ENCODE assay signal across 18 cellular contexts in the genomic region with DNA sequence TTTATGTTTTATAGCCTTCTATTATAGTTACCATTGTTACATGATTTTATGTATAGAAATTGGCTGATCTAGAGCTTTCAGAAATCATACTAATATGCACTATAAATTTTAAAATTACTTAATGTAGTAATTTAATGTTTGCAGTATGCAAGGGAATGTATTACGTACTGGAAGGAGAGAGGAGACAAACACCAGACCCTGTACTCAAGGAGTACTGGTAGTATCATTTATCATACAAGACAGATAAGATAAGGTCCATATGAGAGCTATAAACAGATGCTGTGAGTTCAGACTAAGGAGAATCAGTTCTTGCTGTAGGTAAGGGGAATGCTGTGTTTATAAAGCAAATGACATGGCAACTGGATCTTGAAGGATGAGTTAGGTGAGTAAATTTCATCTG. TPM values are rescaled to one million over a fixed set of nuclear protein-coding genes. Genes with fewer than 3 reads are reported as not detected.
DNase-seq lines count a peak whose midpoint lies in the region; ATAC-seq and TF ChIP-seq lines count a peak whose summit lies in the region.
"Had no signal": no experiment of that assay in that cellular context is flagged by ENCODE, and none has a peak within 500 bp of the region (broad histone marks: within the 10 kb centered on the region; RNA-seq: fewer than 3 reads in every experiment).

No MANE protein-coding gene starts in this region.

- no peaks in the 10 kb centered on the region for H3K36me3 Mint-ChIP-seq in HFFc6 (ENCODE audit: low read depth)
- H3K36me3 Mint-ChIP-seq in activated naive CD4-positive, alpha-beta T cell treated with anti-CD3 and anti-CD28 coated beads, Interleukin-2, amount 50 U/mL, for 72 hours = peaks cover 4 to 8% of the 10 kb centered on the region in 2 donors
- H3K36me3 Mint-ChIP-seq: CD14-positive monocyte; stimulated activated effector memory CD8-positive, alpha-beta T cell treated with anti-CD3 and anti-CD28 coated beads, Interleukin-12 subunit alpha, Interleukin-12 subunit beta, amount 100 ng/mL, for 72 hours had no signal

- no peak for DNase-seq in HFFc6
- DNase-seq in caudate nucleus (lab: John Stamatoyannopoulos, UW) = no peak
- DNase-seq in right cardiac atrium = no peak
- DNase-seq in psoas muscle = no peak
- DNase-seq in aorta = no peak
- DNase-seq in activated naive CD4-positive, alpha-beta T cell treated with anti-CD3 and anti-CD28 coated beads, Interleukin-2, amount 50 U/mL, for 72 hours (ENCODE audit: low spot score in 2 of 2) = no peak
- DNase-seq: activated T-cell treated with anti-CD3 and anti-CD28 coated beads, Interleukin-2, amount 50 U/mL, for 48 hours; colonic mucosa; GOT3; kidney; NCI-H187 had no signal

- no peaks in the 10 kb centered on the region for H3K4me1 ChIP-seq in right cardiac atrium (ENCODE audit: control insufficient read depth, insufficient read depth, low read length)
- H3K4me1 ChIP-seq in psoas muscle = peaks cover 35% of the 10 kb centered on the region
- H3K4me1 ChIP-seq in aorta (ENCODE audit: control insufficient read depth in 1 of 2, insufficient read depth in 2 of 2, low read length in 2 of 2) = no peaks in the 10 kb centered on the region
- H3K4me1 ChIP-seq: colonic mucosa had no signal

- WGBS in right cardiac atrium = 61% methylated on average over 1 of the region's 1 CpG
- WGBS in psoas muscle, 3 donors = 37 to 75% (median 55%) methylated on average over 1 of the region's 1 CpG
- 89 to 96% methylated on average over 1 of the region's 1 CpG for WGBS in aorta, 2 donors

- peaks cover 40% of the 10 kb centered on the region for H3K4me1 Mint-ChIP-seq in HFFc6 (ENCODE audit: low read depth)

- H3K9me3 ChIP-seq in right cardiac atrium (ENCODE audit: control insufficient read depth, low read length) = no peaks in the 10 kb centered on the region
- H3K9me3 ChIP-seq in psoas muscle = no peaks in the 10 kb centered on the region
- H3K9me3 ChIP-seq in aorta (ENCODE audit: control insufficient read depth, low read length) = no peaks in the 10 kb centered on the region
- H3K9me3 ChIP-seq: colonic mucosa had no signal

- H3K27me3 ChIP-seq in right cardiac atrium (ENCODE audit: control insufficient read depth, insufficient read depth) (no peaks in the 10 kb centered on the region), psoas muscle (ENCODE audit: insufficient read depth in 3 of 3, low read length in 2 of 3) (no peaks in the 10 kb centered on the region), aorta (ENCODE audit: control insufficient read depth in 1 of 2, insufficient read depth in 2 of 2, low read length in 1 of 2) (no peaks in the 10 kb centered on the region)
- H3K27me3 ChIP-seq: colonic mucosa had no signal

- H3K9me3 Mint-ChIP-seq in HFFc6 = no peaks in the 10 kb centered on the region
- peaks cover 0 to 3% of the 10 kb centered on the region in 2 donors for H3K9me3 Mint-ChIP-seq in activated naive CD4-positive, alpha-beta T cell treated with anti-CD3 and anti-CD28 coated beads, Interleukin-2, amount 50 U/mL, for 72 hours
- H3K9me3 Mint-ChIP-seq: CD14-positive monocyte; stimulated activated effector memory CD8-positive, alpha-beta T cell treated with anti-CD3 and anti-CD28 coated beads, Interleukin-12 subunit alpha, Interleukin-12 subunit beta, amount 100 ng/mL, for 72 hours had no signal

- ATAC-seq in right cardiac atrium (no peak), psoas muscle (no peak), HG03025 (IDR thresholded peaks at IDR 0.05; ENCODE audit: low FRiP score, unreplicated experiment) (no peak), GM21717 (IDR thresholded peaks at IDR 0.05; ENCODE audit: unreplicated experiment) (no peak), aorta (ENCODE audit: low FRiP score) (no peak)
- no peak for ATAC-seq in activated naive CD4-positive, alpha-beta T cell treated with anti-CD3 and anti-CD28 coated beads, Interleukin-2, amount 50 U/mL, for 72 hours

- peak overlapping the region; percentile 85 for H3K4me3 Mint-ChIP-seq in HFFc6

- H3K27me3 Mint-ChIP-seq in HFFc6 (ENCODE audit: insufficient read depth) = no peaks in the 10 kb centered on the region

- peaks cover 0 to 7% of the 10 kb centered on the region in 2 donors for H3K36me3 ChIP-seq in psoas muscle (ENCODE audit: insufficient read depth in 1 of 2, low read depth in 1 of 2)
- peaks cover 0 to 2% of the 10 kb centered on the region in 2 donors for H3K36me3 ChIP-seq in aorta (ENCODE audit: control insufficient read depth in 1 of 2, insufficient read depth in 2 of 2, low read length in 1 of 2)
- H3K36me3 ChIP-seq: colonic mucosa had no signal

- H3K27ac ChIP-seq in caudate nucleus (ENCODE audit: low read depth, low read length) = peak overlapping the region; percentile 91
- no peak overlapping the region for H3K27ac ChIP-seq in right cardiac atrium (ENCODE audit: low read length)
- H3K27ac ChIP-seq in psoas muscle = peak overlapping the region; percentile 85
- H3K27ac ChIP-seq in aorta (ENCODE audit: low read depth in 1 of 2, low read length in 2 of 2) = no peak overlapping the region
- H3K27ac ChIP-seq: colonic mucosa, KMS-11 had no signal

- no peak for TF ChIP-seq CTCF in HFFc6 (IDR thresholded peaks at IDR 0.05)
- no peak for TF ChIP-seq CTCF in psoas muscle (IDR thresholded peaks at IDR 0.05)

- no peak overlapping the region for H3K27ac Mint-ChIP-seq in HFFc6
- no peak overlapping the region for H3K27ac Mint-ChIP-seq in activated naive CD4-positive, alpha-beta T cell treated with anti-CD3 and anti-CD28 coated beads, Interleukin-2, amount 50 U/mL, for 72 hours
- H3K27ac Mint-ChIP-seq: activated naive CD8-positive, alpha-beta T cell had no signal

- intact Hi-C loops in right cardiac atrium (cut with DNase I) (loop anchor here in 3 of 4 donors (5.0 to 10.0 kb wide), 2 partner anchors 61 to 64 kb away; no protein-coding TSS in a partner anchor), psoas muscle (cut with DNase I) (loop anchor here (2.0 to 5.0 kb wide), 2 partner anchors 61 to 64 kb away; no protein-coding TSS in a partner anchor), aorta (cut with DNase I) (loop anchor here in 1 of 2 donors (5.0 kb wide), 1 partner anchor 64 kb away; no protein-coding TSS in a partner anchor)

- H3K4me3 ChIP-seq in right cardiac atrium (ENCODE audit: low read length) (peak overlapping the region; percentile 69), psoas muscle (peak overlapping the region; percentile 65), aorta (ENCODE audit: low read length in 2 of 2) (no peak overlapping the region)

RNA-seq across cellular contexts. Expression of a gene that starts 0.8 kb away (rescaled TPM):
- total RNA-seq in HFFc6 (2021; fragmentation: NEBNext Ultra II Directional; extraction: Animal tissue kit (Norgen Biotek cat#: 25700)) = 1 to 10 TPM in 5 of 6 experiments, under 1 TPM in 1; 0.83 to 2.0 (median 1.3) TPM
- total RNA-seq in right cardiac atrium = 100 to 1,000 TPM in 2 of 4 donors, 10 to 100 TPM in 2; 78.3 to 147 (median 96.8) TPM
- 70.8 TPM for polyA plus RNA-seq in right cardiac atrium
- 10 to 100 TPM in 2 of 4 donors, 1 to 10 TPM in 2; 4.7 to 42.4 (median 19.2) TPM for total RNA-seq in psoas muscle
- polyA plus RNA-seq in psoas muscle = 1 to 10 TPM; 3.5 to 5.7 (median 5.2) TPM
- 1 to 10 TPM; 6.1 to 9.1 TPM for total RNA-seq in aorta
- polyA plus RNA-seq in aorta = 10 to 100 TPM in 1 of 2 donors, 1 to 10 TPM in 1; 1.1 to 13.0 TPM
- 1 to 10 TPM; 3.6 to 5.3 TPM for total RNA-seq in activated naive CD4-positive, alpha-beta T cell treated with anti-CD3 and anti-CD28 coated beads, Interleukin-2, amount 50 U/mL, for 72 hours

RNA-seq across cellular contexts. Expression of a gene that starts 8.9 kb away (rescaled TPM):
- total RNA-seq in HFFc6 (2021; fragmentation: NEBNext Ultra II Directional; extraction: Animal tissue kit (Norgen Biotek cat#: 25700)) = not detected
- 1 to 10 TPM in 1 of 4 donors, not detected in 3; 1.1 TPM for total RNA-seq in right cardiac atrium
- 0.20 TPM for polyA plus RNA-seq in right cardiac atrium
- under 1 TPM in 1 of 4 donors, not detected in 3; 0.48 TPM for total RNA-seq in psoas muscle
- under 1 TPM; 0.28 to 0.35 (median 0.33) TPM for polyA plus RNA-seq in psoas muscle
- total RNA-seq in aorta = under 1 TPM; 0.57 to 0.97 TPM
- polyA plus RNA-seq in aorta = not detected
- total RNA-seq in activated naive CD4-positive, alpha-beta T cell treated with anti-CD3 and anti-CD28 coated beads, Interleukin-2, amount 50 U/mL, for 72 hours = under 1 TPM in 1 of 2 donors, not detected in 1; 0.29 TPM
- total RNA-seq: activated CD8-positive, alpha-beta memory T cell treated with anti-CD3 and anti-CD28 coated beads for 36 hours; kidney had no signal
- polyA plus RNA-seq: CD14-positive monocyte had no signal

RNA-seq across cellular contexts. Expression of a gene that starts 12.2 kb away (rescaled TPM):
- 1 to 10 TPM in 4 of 6 experiments, under 1 TPM in 2; 0.83 to 1.5 (median 1.2) TPM for total RNA-seq in HFFc6 (2021; fragmentation: NEBNext Ultra II Directional; extraction: Animal tissue kit (Norgen Biotek cat#: 25700))
- total RNA-seq in right cardiac atrium = 1 to 10 TPM; 2.9 to 4.9 (median 4.5) TPM
- 3.1 TPM for polyA plus RNA-seq in right cardiac atrium
- 10 to 100 TPM in 2 of 4 donors, 1 to 10 TPM in 2; 3.0 to 66.4 (median 10.4) TPM for total RNA-seq in psoas muscle
- 10 to 100 TPM in 1 of 3 donors, 1 to 10 TPM in 1, under 1 TPM in 1; 0.86 to 13.0 (median 1.2) TPM for polyA plus RNA-seq in psoas muscle
- 10 to 100 TPM; 11.1 to 17.1 TPM for total RNA-seq in aorta
- 10 to 100 TPM in 1 of 2 donors, 1 to 10 TPM in 1; 4.1 to 29.8 TPM for polyA plus RNA-seq in aorta
- not detected for total RNA-seq in activated naive CD4-positive, alpha-beta T cell treated with anti-CD3 and anti-CD28 coated beads, Interleukin-2, amount 50 U/mL, for 72 hours
- total RNA-seq: activated CD8-positive, alpha-beta memory T cell treated with anti-CD3 and anti-CD28 coated beads for 36 hours had no signal

RNA-seq across cellular contexts. Expression of a gene that starts 50.2 kb away (rescaled TPM):
- total RNA-seq in HFFc6 (2021; fragmentation: NEBNext Ultra II Directional; extraction: Animal tissue kit (Norgen Biotek cat#: 25700)) = 10 to 100 TPM; 73.1 to 78.9 (median 75.7) TPM
- total RNA-seq in right cardiac atrium = 10 to 100 TPM; 22.9 to 28.3 (median 26.7) TPM
- polyA plus RNA-seq in right cardiac atrium = 40.7 TPM
- total RNA-seq in psoas muscle = 10 to 100 TPM; 26.5 to 47.8 (median 43.7) TPM
- polyA plus RNA-seq in psoas muscle = 10 to 100 TPM; 59.0 to 83.6 (median 71.6) TPM
- 10 to 100 TPM; 36.5 to 48.3 TPM for total RNA-seq in aorta
- 10 to 100 TPM; 42.0 to 61.2 TPM for polyA plus RNA-seq in aorta
- 10 to 100 TPM; 18.6 to 63.6 TPM for total RNA-seq in activated naive CD4-positive, alpha-beta T cell treated with anti-CD3 and anti-CD28 coated beads, Interleukin-2, amount 50 U/mL, for 72 hours

Comparison
In these comparisons a context has a peak if more than half of its experiments do, and no peak if none do; other contexts are left out.
1. H3K27ac ChIP-seq: peak in caudate nucleus (single experiment) and psoas muscle (single experiment); none in right cardiac atrium (single experiment) and aorta (0 of 2).
2. H3K4me3 ChIP-seq: peak in right cardiac atrium (single experiment) and psoas muscle (single experiment); none in aorta (0 of 2).